In the genomic region with DNA sequence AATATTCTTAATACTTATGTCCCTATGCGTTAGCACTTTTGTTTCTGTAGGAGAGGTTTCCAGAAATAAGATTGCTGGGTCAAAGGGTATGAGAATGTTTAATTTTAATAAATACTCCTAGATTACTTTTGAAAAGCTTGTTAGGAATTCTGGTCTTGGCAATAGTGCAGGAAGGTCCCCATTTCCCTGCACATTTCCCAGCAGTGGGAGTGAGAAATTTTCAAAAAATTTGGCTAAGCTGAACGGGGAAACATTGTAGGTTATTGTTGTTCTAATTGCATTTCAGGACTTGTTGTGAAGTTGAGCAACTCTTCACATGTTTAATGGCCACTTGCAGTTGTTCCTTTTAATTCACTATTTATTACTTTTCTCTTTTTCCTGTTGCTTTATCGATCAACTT, we compare ENCODE assay signal across 20 cellular contexts. TPM values are rescaled to one million over a fixed set of nuclear protein-coding genes. Genes with fewer than 3 reads are reported as not detected.
DNase-seq lines count a peak whose midpoint lies in the region; ATAC-seq and TF ChIP-seq lines count a peak whose summit lies in the region.
"Had no signal": no experiment of that assay in that cellular context is flagged by ENCODE, and none has a peak within 500 bp of the region (broad histone marks: within the 10 kb centered on the region; RNA-seq: fewer than 3 reads in every experiment).

No MANE protein-coding gene starts in this region.

- H3K27ac ChIP-seq in right lobe of liver (peak overlapping the region in 2 of 3 donors; percentile 26 to 76), smooth muscle cell (ENCODE audit: low read depth) (peak overlapping the region; percentile 95)
- H3K27ac ChIP-seq: hepatocyte had no signal

- no peak overlapping the region for H3K4me3 Mint-ChIP-seq in chondrocyte (ENCODE audit: unreplicated experiment)
- no peak overlapping the region for H3K4me3 Mint-ChIP-seq in progenitor cell of endocrine pancreas (ENCODE audit: low read depth)
- H3K4me3 Mint-ChIP-seq: T-helper 2 cell treated with Interferon-gamma antibody and Interleukin-4, amounts not matched to agents 5 μg/mL and 100 μg/mL, for 36 hours had no signal

- no peak overlapping the region for H2AFZ ChIP-seq in smooth muscle cell (ENCODE audit: low read depth)
- H2AFZ ChIP-seq: hepatocyte had no signal

- H3K4me3 ChIP-seq in right lobe of liver: no peak overlapping the region
- no peak overlapping the region for H3K4me3 ChIP-seq in smooth muscle cell
- H3K4me3 ChIP-seq: GM12878, hepatocyte, pancreas had no signal

- DNase-seq in HCEC 1CT (peak; percentile 8), chondrocyte (ENCODE audit: low spot score) (no peak), right lobe of liver (no peak), smooth muscle cell (lab: John Stamatoyannopoulos, UW; ENCODE audit: unreplicated experiment) (no peak), progenitor cell of endocrine pancreas (ENCODE audit: low spot score, unreplicated experiment) (no peak)
- DNase-seq in activated CD4-positive, alpha-beta T cell treated with anti-CD3 and anti-CD28 coated beads, Interleukin-2, amount 50 U/mL, for 1 hour: no peak
- DNase-seq in central memory CD4-positive, alpha-beta T cell: no peak
- DNase-seq: activated CD8-positive, alpha-beta memory T cell treated with anti-CD3 and anti-CD28 coated beads, Interleukin-2, amount 50 U/mL, for 4 hours; activated gamma-delta T cell treated with Interleukin-2 at 50 U/mL for 16 hours; Calu3; erythroblast; NCI-H1694; NCI-H446; pancreas; SHP77 treated with DMSO at 0.1 percent for 48 hours; stimulated activated naive CD8-positive, alpha-beta T cell treated with anti-CD3 and anti-CD28 coated beads, Interleukin-15, Interleukin-2, amounts not matched to agents 100 U/mL and 50 U/mL, for 24 hours had no signal

- H3K36me3 ChIP-seq in right lobe of liver (no peaks in the 10 kb centered on the region), smooth muscle cell (ENCODE audit: low read depth) (no peaks in the 10 kb centered on the region)
- H3K36me3 ChIP-seq: pancreas had no signal

- ATAC-seq in right lobe of liver: peak in 1 of 4 donors; percentile 12
- ATAC-seq in GM21737 (IDR thresholded peaks at IDR 0.05; ENCODE audit: unreplicated experiment): no peak
- ATAC-seq: GM12878; pancreas; stimulated activated naive CD8-positive, alpha-beta T cell treated with anti-CD3 and anti-CD28 coated beads, Interleukin-15, Interleukin-2, amounts not matched to agents 100 U/mL and 50 U/mL, for 24 hours had no signal

- no peak for TF ChIP-seq POLR2A in right lobe of liver (IDR thresholded peaks at IDR 0.05)

- H3K4me2 ChIP-seq in smooth muscle cell: peak overlapping the region; percentile 15
- H3K4me2 ChIP-seq: hepatocyte had no signal

- no peaks in the 10 kb centered on the region for H4K20me1 ChIP-seq in smooth muscle cell (ENCODE audit: low read depth)

- H3K79me2 ChIP-seq in smooth muscle cell (ENCODE audit: low read depth): peaks cover 42% of the 10 kb centered on the region
- H3K79me2 ChIP-seq: hepatocyte had no signal

- H3F3A ChIP-seq in smooth muscle cell (ENCODE audit: low read depth): peaks cover 67% of the 10 kb centered on the region

- H3K9me3 Mint-ChIP-seq in chondrocyte (ENCODE audit: low read depth) (peaks cover 4% of the 10 kb centered on the region), progenitor cell of endocrine pancreas (ENCODE audit: low read depth) (peaks cover 11% of the 10 kb centered on the region)
- H3K9me3 Mint-ChIP-seq: T-helper 2 cell treated with Interferon-gamma antibody and Interleukin-4, amounts not matched to agents 5 μg/mL and 100 μg/mL, for 36 hours had no signal

- H3K27me3 Mint-ChIP-seq in chondrocyte (ENCODE audit: low read depth): no peaks in the 10 kb centered on the region
- no peaks in the 10 kb centered on the region for H3K27me3 Mint-ChIP-seq in progenitor cell of endocrine pancreas

- no peak for TF ChIP-seq CTCF in chondrocyte (IDR thresholded peaks at IDR 0.05)
- no peak for TF ChIP-seq CTCF in right lobe of liver (IDR thresholded peaks at IDR 0.05)
- no peak for TF ChIP-seq CTCF in smooth muscle cell (IDR thresholded peaks at IDR 0.05; ENCODE audit: borderline replicate concordance, insufficient read depth, poor library complexity, severe bottlenecking)
- TF ChIP-seq CTCF in progenitor cell of endocrine pancreas (IDR thresholded peaks at IDR 0.05; ENCODE audit: unreplicated experiment): no peak

- no peaks in the 10 kb centered on the region for H3K27me3 ChIP-seq in right lobe of liver
- H3K27me3 ChIP-seq in smooth muscle cell (ENCODE audit: low read depth): no peaks in the 10 kb centered on the region
- H3K27me3 ChIP-seq: hepatocyte, pancreas had no signal

- H3K27ac Mint-ChIP-seq in chondrocyte (ENCODE audit: unreplicated experiment) (peak overlapping the region; percentile 88), progenitor cell of endocrine pancreas (no peak overlapping the region)
- H3K27ac Mint-ChIP-seq: T-helper 2 cell treated with Interferon-gamma antibody and Interleukin-4, amounts not matched to agents 5 μg/mL and 100 μg/mL, for 36 hours had no signal

- no peaks in the 10 kb centered on the region for H3K4me1 ChIP-seq in right lobe of liver
- peaks cover 34% of the 10 kb centered on the region for H3K4me1 ChIP-seq in smooth muscle cell (ENCODE audit: low read depth)

- H3K9me3 ChIP-seq in right lobe of liver: no peaks in the 10 kb centered on the region
- no peaks in the 10 kb centered on the region for H3K9me3 ChIP-seq in smooth muscle cell (replicated peaks; ENCODE audit: low read depth)
- H3K9me3 ChIP-seq: pancreas had no signal

- H3K36me3 Mint-ChIP-seq in chondrocyte (ENCODE audit: low read depth): peaks cover 54% of the 10 kb centered on the region
- H3K36me3 Mint-ChIP-seq in progenitor cell of endocrine pancreas (ENCODE audit: insufficient read depth): no peaks in the 10 kb centered on the region

- no peak overlapping the region for H3K9ac ChIP-seq in smooth muscle cell (ENCODE audit: low read depth)

- WGBS in right lobe of liver (ENCODE audit: insufficient coverage, low coverage, low lambda C conversion rate, missing lambda C conversion rate): 12% methylated on average over 3 of the region's 3 CpGs
- WGBS in smooth muscle cell (ENCODE audit: low lambda C conversion rate): 51% methylated on average over 3 of the region's 3 CpGs

- intact Hi-C loops in right lobe of liver (cut with DNase I): no loop called here

- H3K4me1 Mint-ChIP-seq in chondrocyte (ENCODE audit: low read depth) (peaks cover 97% of the 10 kb centered on the region), progenitor cell of endocrine pancreas (ENCODE audit: low read depth) (peaks cover 33% of the 10 kb centered on the region)

RNA-seq across cellular contexts. Expression of a gene that starts 27.1 kb away (rescaled TPM):
- 3,991 to 5,189 TPM (median 5,125 TPM) in 3 replicates for total RNA-seq in chondrocyte
- total RNA-seq in right lobe of liver: 100 to 1,000 TPM in 5 of 6 experiments, 10 to 100 TPM in 1; 46.2 to 347 (median 163) TPM
- total RNA-seq in smooth muscle cell: 998 and 1,065 TPM in 2 replicates
- 1,105 and 1,684 TPM in 2 replicates for polyA plus RNA-seq in smooth muscle cell
- 8.4 and 12.3 TPM in 2 replicates for total RNA-seq in progenitor cell of endocrine pancreas
